ENCODE assay signal across 1 cellular context in genomic region chr5:146446861-146447733, GRCh38.
A peak's percentile ranks its signal among the peaks of the same experiment; 100 is the strongest.
TF ChIP-seq lines count a peak whose summit lies in the region.

TCERG1 (plus strand) TSS chr5:146447333; CDS start chr5:146447350, 17 bp downstream.

TF ChIP-seq in HepG2, 621 proteins besides CTCF, POLR2A, EP300 and RAD21 (continued from another document and continues in another):
- TF ChIP-seq ARID4A (CRISPR knock-in tag; IDR thresholded peaks at IDR 0.05; ENCODE audit: borderline replicate concordance) (peak; percentile 70), FIP1L1 (IDR thresholded peaks at IDR 0.05; ENCODE audit: borderline replicate concordance, insufficient read depth, low read depth, low read length) (no peak), NFIC (IDR thresholded peaks at IDR 0.05; ENCODE audit: low read length) (0 out of 2 replicates have a peak, but pooled peaks have one; percentile 23), DZIP1 (CRISPR knock-in tag; IDR thresholded peaks at IDR 0.05) (no peak), ZBTB14 (CRISPR knock-in tag; IDR thresholded peaks at IDR 0.05) (0 out of 2 replicates have a peak, but pooled peaks have one; percentile 33), RARA (CRISPR knock-in tag; IDR thresholded peaks at IDR 0.05) (no peak; the same call in 1 of the 2 replicates), MED1 (CRISPR knock-in tag; IDR thresholded peaks at IDR 0.05) (peak; percentile 63), FOXA3 (CRISPR knock-in tag; IDR thresholded peaks at IDR 0.05) (peak; percentile 51; the same call in 1 of the 2 replicates), SIN3A (IDR thresholded peaks at IDR 0.05; ENCODE audit: borderline replicate concordance, low read depth, low read length) (peak; percentile 47; the same call in 1 of the 2 replicates), ZNF501 (CRISPR knock-in tag; IDR thresholded peaks at IDR 0.05) (peak; percentile 86), ZNF746 (CRISPR knock-in tag; IDR thresholded peaks at IDR 0.05) (no peak), JUND (CRISPR knock-in tag; IDR thresholded peaks at IDR 0.05) (no peak), ZNF232 (CRISPR knock-in tag; IDR thresholded peaks at IDR 0.05; ENCODE audit: borderline replicate concordance) (peak; percentile 90), NR2F6 (IDR thresholded peaks at IDR 0.05) (no peak), NR2F6 (CRISPR knock-in tag; IDR thresholded peaks at IDR 0.05) (0 out of 2 replicates have a peak, but pooled peaks have one; percentile 19), ZNF383 (CRISPR knock-in tag; IDR thresholded peaks at IDR 0.05; ENCODE audit: borderline replicate concordance) (no peak), NAIF1 (CRISPR knock-in tag; IDR thresholded peaks at IDR 0.05; ENCODE audit: borderline replicate concordance) (peak; percentile 75; the same call in 1 of the 2 replicates), SIX4 (CRISPR knock-in tag; IDR thresholded peaks at IDR 0.05) (no peak; the same call in 1 of the 2 replicates), NCOA2 (CRISPR knock-in tag; IDR thresholded peaks at IDR 0.05) (peak; percentile 50), PHF21A (CRISPR knock-in tag; IDR thresholded peaks at IDR 0.05) (peak; percentile 91), KDM3A (CRISPR knock-in tag; IDR thresholded peaks at IDR 0.05; ENCODE audit: low read depth) (peak; percentile 85; the same call in 1 of the 2 replicates), GFI1 (CRISPR knock-in tag; IDR thresholded peaks at IDR 0.05; ENCODE audit: borderline replicate concordance) (no peak), ZNF713 (CRISPR knock-in tag; IDR thresholded peaks at IDR 0.05) (no peak), ELF1 (CRISPR knock-in tag; IDR thresholded peaks at IDR 0.05) (peak; percentile 61; the same call in 1 of the 2 replicates), ZNF431 (CRISPR knock-in tag; IDR thresholded peaks at IDR 0.05; ENCODE audit: borderline replicate concordance, low read depth) (peak; percentile 51; the same call in 1 of the 2 replicates), FOXC1 (CRISPR knock-in tag; IDR thresholded peaks at IDR 0.05; ENCODE audit: borderline replicate concordance) (peak; percentile 23; the same call in 1 of the 2 replicates), NR2C2 (CRISPR knock-in tag; IDR thresholded peaks at IDR 0.05; ENCODE audit: borderline replicate concordance) (no peak), ZNF740 (CRISPR knock-in tag; IDR thresholded peaks at IDR 0.05) (no peak; the same call in 1 of the 2 replicates), SNAI1 (CRISPR knock-in tag; IDR thresholded peaks at IDR 0.05; ENCODE audit: borderline replicate concordance) (0 out of 2 replicates have a peak, but pooled peaks have one; percentile 38), NONO (IDR thresholded peaks at IDR 0.05) (no peak), NONO (CRISPR knock-in tag; conservative IDR thresholded peaks at IDR 0.05) (peak; percentile 73), NFATC3 (CRISPR knock-in tag; IDR thresholded peaks at IDR 0.05) (no peak), TP53 (CRISPR knock-in tag; conservative IDR thresholded peaks at IDR 0.05) (0 out of 2 replicates have a peak, but pooled peaks have one; percentile 64), ZBTB4 (CRISPR knock-in tag; IDR thresholded peaks at IDR 0.05; ENCODE audit: borderline replicate concordance) (no peak), ZNF577 (CRISPR knock-in tag; IDR thresholded peaks at IDR 0.05; ENCODE audit: borderline replicate concordance, low read depth) (no peak), DMAP1 (CRISPR knock-in tag; IDR thresholded peaks at IDR 0.05) (peak; percentile 91; the same call in 1 of the 2 replicates), ATF7 (IDR thresholded peaks at IDR 0.05) (no peak), ATF7 (CRISPR knock-in tag; IDR thresholded peaks at IDR 0.05) (no peak), CENPX (CRISPR knock-in tag; IDR thresholded peaks at IDR 0.05) (no peak), MBNL3 (CRISPR knock-in tag; conservative IDR thresholded peaks at IDR 0.05) (no peak), TFE3 (CRISPR knock-in tag; IDR thresholded peaks at IDR 0.05) (peak; percentile 78), HDAC1 (CRISPR knock-in tag; IDR thresholded peaks at IDR 0.05) (peak; percentile 43), GABPA (IDR thresholded peaks at IDR 0.05; ENCODE audit: low read depth, low read length) (no peak), GABPA (CRISPR knock-in tag; IDR thresholded peaks at IDR 0.05; ENCODE audit: low read depth) (peak; percentile 67), ZNF343 (CRISPR knock-in tag; IDR thresholded peaks at IDR 0.05) (peak; percentile 61; the same call in 1 of the 2 replicates), STAG1 (CRISPR knock-in tag; IDR thresholded peaks at IDR 0.05) (no peak), STAT5B (CRISPR knock-in tag; IDR thresholded peaks at IDR 0.05) (no peak), BRD4 (CRISPR knock-in tag; IDR thresholded peaks at IDR 0.05) (peak; percentile 81)
- TF ChIP-seq, protein P1, sequence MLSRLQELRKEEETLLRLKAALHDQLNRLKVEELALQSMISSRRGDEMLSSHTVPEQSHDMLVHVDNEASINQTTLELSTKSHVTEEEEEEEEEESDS (CRISPR knock-in tag; IDR thresholded peaks at IDR 0.05; ENCODE audit: borderline replicate concordance), result peak; percentile 87; the same call in 1 of the 2 replicates
- TF ChIP-seq, protein P2, sequence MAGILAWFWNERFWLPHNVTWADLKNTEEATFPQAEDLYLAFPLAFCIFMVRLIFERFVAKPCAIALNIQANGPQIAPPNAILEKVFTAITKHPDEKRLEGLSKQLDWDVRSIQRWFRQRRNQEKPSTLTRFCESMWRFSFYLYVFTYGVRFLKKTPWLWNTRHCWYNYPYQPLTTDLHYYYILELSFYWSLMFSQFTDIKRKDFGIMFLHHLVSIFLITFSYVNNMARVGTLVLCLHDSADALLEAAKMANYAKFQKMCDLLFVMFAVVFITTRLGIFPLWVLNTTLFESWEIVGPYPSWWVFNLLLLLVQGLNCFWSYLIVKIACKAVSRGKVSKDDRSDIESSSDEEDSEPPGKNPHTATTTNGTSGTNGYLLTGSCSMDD (CRISPR knock-in tag; IDR thresholded peaks at IDR 0.05), result no peak
- TF ChIP-seq, protein P3, sequence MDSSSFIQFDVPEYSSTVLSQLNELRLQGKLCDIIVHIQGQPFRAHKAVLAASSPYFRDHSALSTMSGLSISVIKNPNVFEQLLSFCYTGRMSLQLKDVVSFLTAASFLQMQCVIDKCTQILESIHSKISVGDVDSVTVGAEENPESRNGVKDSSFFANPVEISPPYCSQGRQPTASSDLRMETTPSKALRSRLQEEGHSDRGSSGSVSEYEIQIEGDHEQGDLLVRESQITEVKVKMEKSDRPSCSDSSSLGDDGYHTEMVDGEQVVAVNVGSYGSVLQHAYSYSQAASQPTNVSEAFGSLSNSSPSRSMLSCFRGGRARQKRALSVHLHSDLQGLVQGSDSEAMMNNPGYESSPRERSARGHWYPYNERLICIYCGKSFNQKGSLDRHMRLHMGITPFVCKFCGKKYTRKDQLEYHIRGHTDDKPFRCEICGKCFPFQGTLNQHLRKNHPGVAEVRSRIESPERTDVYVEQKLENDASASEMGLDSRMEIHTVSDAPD (CRISPR knock-in tag; IDR thresholded peaks at IDR 0.05), result peak; percentile 54; the same call in 1 of the 2 replicates
